8 cellular contexts compared by ENCODE assay signal in genomic region chr16:1826691-1827573, GRCh38. TPM values are rescaled to one million over a fixed set of nuclear protein-coding genes. Genes with fewer than 3 reads are reported as not detected.
DNase-seq lines count a peak whose midpoint lies in the region; ATAC-seq and TF ChIP-seq lines count a peak whose summit lies in the region.

FAHD1 (plus strand) TSS chr16:1827206; CDS start chr16:1827239, 33 bp downstream.
HAGH (minus strand) TSS chr16:1826825; CDS start chr16:1826787, 38 bp downstream.

- H3K9me3 ChIP-seq in PC-9 (ENCODE audit: insufficient read depth, low read depth) (no peaks in the 10 kb centered on the region), mucosa of stomach (ENCODE audit: control insufficient read depth, low read length) (no peaks in the 10 kb centered on the region)

- H3K36me3 ChIP-seq in PC-9 (ENCODE audit: low read depth): no peaks in the 10 kb centered on the region
- H3K36me3 ChIP-seq in mucosa of stomach (ENCODE audit: control insufficient read depth, insufficient read depth, low read length): no peaks in the 10 kb centered on the region

- peak; percentile 77 for ATAC-seq in GM21723 (IDR thresholded peaks at IDR 0.05; ENCODE audit: unreplicated experiment)

- in situ Hi-C loops in KBM-7 (cut with MboI; ENCODE audit: low pct_unique_long_range_greater_than_20kb, low sequenced_read_pairs): no loop called here

- POLR2A ChIA-PET in PC-9 (lab: Charles Lee; ENCODE audit: unreplicated experiment): interaction anchor here (0.6 to 0.7 kb wide), 4 partner anchors 97 to 495 kb away, joined by 3 to 19 read pairs (median 4); no protein-coding TSS in a partner anchor

- no TSS peak for BruUV-seq in PC-9 (replicated peaks; lab: Mats Ljungman, UMichigan)

- peak within 1 kb of the TSS; percentile 89 for H2AFZ ChIP-seq in PC-9

- H3K4me1 ChIP-seq in PC-9 (replicated peaks; ENCODE audit: insufficient read depth): peaks cover 28% of the 10 kb centered on the region
- H3K4me1 ChIP-seq in mucosa of stomach (ENCODE audit: control insufficient read depth, insufficient read depth, low read length): peaks cover 35% of the 10 kb centered on the region

- intact Hi-C loops in PC-9 (cut with micrococcal nuclease; ENCODE audit: unreplicated experiment): no loop called here

- H3K27me3 ChIP-seq in PC-9 (ENCODE audit: insufficient read depth, low read depth): no peaks in the 10 kb centered on the region
- no peaks in the 10 kb centered on the region for H3K27me3 ChIP-seq in mucosa of stomach (ENCODE audit: control insufficient read depth, insufficient read depth, low read length)

- peaks cover 41% of the 10 kb centered on the region for H3K79me2 ChIP-seq in PC-9 (ENCODE audit: low read depth)

- H3K27ac ChIP-seq in PC-9: 0 out of 2 replicates have a peak within 1 kb of the TSS, but pooled peaks have one; percentile 5

- H4K20me1 ChIP-seq in PC-9 (ENCODE audit: insufficient read depth): peaks cover 18% of the 10 kb centered on the region; the same call in 1 of the 2 replicates

- DNase-seq in DMS53 (lab: John Stamatoyannopoulos, UW) (peak; percentile 93), KBM-7 (peak; percentile 96), PC-9 (peak; percentile 80 to 96), epithelial cell of proximal tubule (ENCODE audit: low read depth) (peak; percentile 56)
- DNase-seq in activated T-cell treated with anti-CD3 and anti-CD28 coated beads, Interleukin-2, amount 50 U/mL, for 1 hour: peak; percentile 94
- peak; percentile 92 for DNase-seq in stimulated activated CD8-positive, alpha-beta memory T cell treated with anti-CD3 and anti-CD28 coated beads, Interleukin-4, amount 100 ng/mL, for 48 hours

- peak within 1 kb of the TSS; percentile 65 for H3K9ac ChIP-seq in mucosa of stomach (ENCODE audit: low read length)

- H3K9me2 ChIP-seq in PC-9 (ENCODE audit: insufficient read depth): no peaks in the 10 kb centered on the region

- CTCF ChIA-PET in PC-9 (lab: Charles Lee): interaction anchor here (0.5 to 0.6 kb wide), 3 partner anchors 103 to 409 kb away, joined by 3 read pairs; no protein-coding TSS in a partner anchor

- peak within 1 kb of the TSS; percentile 94 for H3K4me2 ChIP-seq in PC-9

- TF ChIP-seq CTCF in PC-9 (conservative IDR thresholded peaks at IDR 0.05): no peak
- TF ChIP-seq CTCF in epithelial cell of proximal tubule (conservative IDR thresholded peaks at IDR 0.05; ENCODE audit: low read depth, low read length): no peak

- peak within 1 kb of the TSS; percentile 74 for H3K4me3 ChIP-seq in PC-9
- peak within 1 kb of the TSS; percentile 84 for H3K4me3 ChIP-seq in epithelial cell of proximal tubule (ENCODE audit: low read depth, low read length)
- H3K4me3 ChIP-seq in mucosa of stomach (ENCODE audit: low read length): peak within 1 kb of the TSS; percentile 80

- peaks cover 30% of the 10 kb centered on the region; the same call in 1 of the 2 replicates for H3F3A ChIP-seq in PC-9 (ENCODE audit: insufficient read depth, low read depth)

RNA-seq across cellular contexts. Expression of gene FAHD1, which starts in this region (rescaled TPM):
- total RNA-seq in PC-9 (2021) (26.8 and 41.2 TPM in 2 replicates), epithelial cell of proximal tubule (47.7 and 59.2 TPM in 2 replicates)

RNA-seq across cellular contexts. Expression of gene HAGH, which starts in this region (rescaled TPM):
- total RNA-seq in PC-9 (2021) (51.8 and 74.5 TPM in 2 replicates), epithelial cell of proximal tubule (83.7 and 87.3 TPM in 2 replicates)

Comparison
In these comparisons a context has a peak if more than half of its experiments do, and no peak if none do; other contexts are left out.
1. Peak in every context shown above with its lines: DNase-seq, ATAC-seq, H3K4me3 ChIP-seq and H3K27ac ChIP-seq.